17 cellular contexts compared by ENCODE assay signal in the genomic region with DNA sequence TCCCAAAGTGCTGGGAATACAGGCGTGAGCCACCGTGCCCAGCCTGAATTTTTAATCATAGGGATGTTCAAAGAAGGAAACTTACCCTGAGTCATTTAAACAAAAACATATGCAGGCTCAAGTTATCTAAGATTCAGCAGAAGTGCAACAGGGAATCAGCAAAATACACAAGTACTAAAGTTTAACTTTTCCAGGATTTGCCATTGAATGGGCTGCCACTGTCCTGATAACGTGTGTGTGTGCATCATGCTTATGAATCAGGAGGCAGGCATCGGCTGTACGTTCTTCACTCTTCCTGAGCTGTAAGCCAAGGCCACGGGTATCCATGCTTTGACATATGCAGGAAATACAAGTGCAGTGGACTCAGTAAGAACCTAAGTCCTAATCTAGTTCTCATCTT. TPM values are rescaled to one million over a fixed set of nuclear protein-coding genes. Genes with fewer than 3 reads are reported as not detected.
DNase-seq lines count a peak whose midpoint lies in the region; FAIRE-seq and TF ChIP-seq lines count a peak whose summit lies in the region.
"Had no signal": no experiment of that assay in that cellular context is flagged by ENCODE, and none has a peak within 500 bp of the region (broad histone marks: within the 10 kb centered on the region; RNA-seq: fewer than 3 reads in every experiment).

No MANE protein-coding gene starts in this region.

- H3K27ac Mint-ChIP-seq in HFFc6 (peak overlapping the region; percentile 81), neural progenitor cell (no peak overlapping the region)
- H3K27ac Mint-ChIP-seq: GM23338 had no signal

- intact Hi-C loops in sigmoid colon (cut with DNase I) = no loop called here

- no peaks in the 10 kb centered on the region for H3K79me2 ChIP-seq in neural progenitor cell (ENCODE audit: low read depth)

- no peak overlapping the region for H2AFZ ChIP-seq in neural progenitor cell (replicated peaks)
- H2AFZ ChIP-seq: GM23338, PC-9 had no signal

- peaks cover 4% of the 10 kb centered on the region for H3F3A ChIP-seq in neural progenitor cell (ENCODE audit: low read depth)

- no peak for TF ChIP-seq POLR2A in GM12892 (IDR thresholded peaks at IDR 0.05; ENCODE audit: low read depth, low read length)
- no peak for TF ChIP-seq POLR2A in sigmoid colon (IDR thresholded peaks at IDR 0.05)

- TF ChIP-seq CTCF in HFFc6 (IDR thresholded peaks at IDR 0.05) = no peak
- no peak for TF ChIP-seq CTCF in fibroblast of mammary gland (conservative IDR thresholded peaks at IDR 0.05; ENCODE audit: control insufficient read depth, insufficient read depth, low read depth, low read length)
- TF ChIP-seq CTCF in neural progenitor cell (IDR thresholded peaks at IDR 0.05) = no peak
- no peak for TF ChIP-seq CTCF in sigmoid colon (IDR thresholded peaks at IDR 0.05)

- H3K4me1 Mint-ChIP-seq in HFFc6 (ENCODE audit: low read depth) (peaks cover 79% of the 10 kb centered on the region), neural progenitor cell (no peaks in the 10 kb centered on the region)

- H3K4me1 ChIP-seq in neural progenitor cell (peaks cover 6% of the 10 kb centered on the region), sigmoid colon (peaks cover 0 to 3% (median 0%) of the 10 kb centered on the region in 4 donors)

- H3K9me3 ChIP-seq in neural progenitor cell (ENCODE audit: low read depth) (no peaks in the 10 kb centered on the region), sigmoid colon (no peaks in the 10 kb centered on the region)

- DNase-seq in HFFc6 (no peak), amniotic stem cell (lab: John Stamatoyannopoulos, UW) (peak; percentile 45), fibroblast of mammary gland (ENCODE audit: low read depth) (peak; percentile 57), neural progenitor cell (ENCODE audit: low spot score) (no peak), iPS-NIHi11 (ENCODE audit: low spot score) (no peak), GM12892 (ENCODE audit: insufficient read length) (no peak), sigmoid colon (no peak)
- DNase-seq: DMS153, KBM-7, NCI-H1694, NCI-H446, PC-9, Right ventricle myocardium superior had no signal

- no peak for TF ChIP-seq EP300 in sigmoid colon (IDR thresholded peaks at IDR 0.05)

- H3K4me3 ChIP-seq in fibroblast of mammary gland (ENCODE audit: control insufficient read depth, low read depth, low read length) = no peak overlapping the region
- no peak overlapping the region for H3K4me3 ChIP-seq in neural progenitor cell
- H3K4me3 ChIP-seq in sigmoid colon = no peak overlapping the region
- H3K4me3 ChIP-seq: GM12878, GM23338, PC-9 had no signal

- FAIRE-seq in GM12892 (lab: Jason Lieb, UNC) = no peak
- FAIRE-seq: GM12878 had no signal

- H3K27me3 ChIP-seq in neural progenitor cell (no peaks in the 10 kb centered on the region), sigmoid colon (no peaks in the 10 kb centered on the region)

- H3K4me3 Mint-ChIP-seq in HFFc6 = peak overlapping the region; percentile 54
- H3K4me3 Mint-ChIP-seq in neural progenitor cell = no peak overlapping the region
- H3K4me3 Mint-ChIP-seq: GM23338 had no signal

- H3K27me3 Mint-ChIP-seq in HFFc6 (ENCODE audit: insufficient read depth) (peaks cover 1% of the 10 kb centered on the region; the same call in 1 of the 2 replicates), neural progenitor cell (ENCODE audit: insufficient read depth, low read depth) (peaks cover 3% of the 10 kb centered on the region)

- H3K36me3 Mint-ChIP-seq in HFFc6 (ENCODE audit: low read depth) = peaks cover 6% of the 10 kb centered on the region
- H3K36me3 Mint-ChIP-seq in neural progenitor cell = no peaks in the 10 kb centered on the region

- 88 to 89% methylated on average over 6 of the region's 6 CpGs for WGBS in sigmoid colon, 2 donors

- H3K9me3 Mint-ChIP-seq in HFFc6 = no peaks in the 10 kb centered on the region
- H3K9me3 Mint-ChIP-seq in neural progenitor cell = no peaks in the 10 kb centered on the region
- H3K9me3 Mint-ChIP-seq: GM23338 had no signal

- H3K27ac ChIP-seq in neural progenitor cell (no peak overlapping the region), sigmoid colon (no peak overlapping the region)
- H3K27ac ChIP-seq: C4-2B, HL-60, PC-9 had no signal

- no peak overlapping the region for H3K9ac ChIP-seq in neural progenitor cell

- no peaks in the 10 kb centered on the region for H4K20me1 ChIP-seq in neural progenitor cell (ENCODE audit: low read depth)

- H3K36me3 ChIP-seq in neural progenitor cell = no peaks in the 10 kb centered on the region
- H3K36me3 ChIP-seq in sigmoid colon = no peaks in the 10 kb centered on the region

- H3K4me2 ChIP-seq in neural progenitor cell = no peak overlapping the region
- H3K4me2 ChIP-seq: GM23338, PC-9 had no signal

RNA-seq across cellular contexts. Expression of a gene that starts 48.8 kb away (rescaled TPM):
- 10 to 100 TPM; 14.2 to 92.1 (median 82.2) TPM for total RNA-seq in HFFc6 (2021; fragmentation: NEBNext Ultra II Directional; extraction: Animal tissue kit (Norgen Biotek cat#: 25700))
- total RNA-seq in neural progenitor cell (ENCODE audit: low replicate concordance) (58.7 and 79.4 TPM in 2 replicates), sigmoid colon (1 to 10 TPM; 3.0 to 8.8 (median 4.8) TPM)
- polyA plus RNA-seq in GM12892 (2012; ENCODE audit: missing spikeins) = not detected
- polyA plus RNA-seq in sigmoid colon = 1 to 10 TPM in 2 of 3 donors, under 1 TPM in 1; 0.46 to 1.9 (median 1.2) TPM
- polyA plus RNA-seq: GM12878 had no signal

Comparison
In these comparisons a context has a peak if more than half of its experiments do, and no peak if none do; other contexts are left out.
1. DNase-seq: peak in amniotic stem cell (single experiment) and fibroblast of mammary gland (single experiment); none in HFFc6 (single experiment), neural progenitor cell (single experiment), iPS-NIHi11 (single experiment), GM12892 (single experiment) and sigmoid colon (single experiment).